In genomic region chr22:41834005-41834975, GRCh38 we compare ENCODE assay signal across 2 cellular contexts.
TF ChIP-seq lines count a peak whose summit lies in the region.

No MANE protein-coding gene starts in this region.

TF ChIP-seq in IMR-90, 13 proteins besides CTCF, POLR2A, EP300 and RAD21:
- TF ChIP-seq MAFK (IDR thresholded peaks at IDR 0.05; ENCODE audit: low read depth, low read length) (no peak), CEBPB (IDR thresholded peaks at IDR 0.05; ENCODE audit: low read depth, low read length) (no peak), BHLHE40 (IDR thresholded peaks at IDR 0.05; ENCODE audit: low read depth, low read length) (no peak), MXI1 (IDR thresholded peaks at IDR 0.05; ENCODE audit: borderline replicate concordance, low read depth, low read length) (no peak), CHD1 (IDR thresholded peaks at IDR 0.05; ENCODE audit: low read depth, low read length) (no peak), RFX5 (IDR thresholded peaks at IDR 0.05; ENCODE audit: low read depth, low read length) (no peak), NFE2L2 (IDR thresholded peaks at IDR 0.05; ENCODE audit: low read depth, low read length) (no peak), FOS (IDR thresholded peaks at IDR 0.05; ENCODE audit: low read depth, low read length) (no peak), RCOR1 (IDR thresholded peaks at IDR 0.05; ENCODE audit: insufficient replicate concordance, low read length) (no peak), USF2 (IDR thresholded peaks at IDR 0.05; ENCODE audit: low read depth, low read length) (no peak), SMC3 (IDR thresholded peaks at IDR 0.05; ENCODE audit: low read depth, low read length) (no peak), ELK1 (IDR thresholded peaks at IDR 0.05; ENCODE audit: borderline replicate concordance, low read depth, low read length) (no peak), MAZ (IDR thresholded peaks at IDR 0.05; ENCODE audit: borderline replicate concordance, low read depth, low read length) (no peak)
TF ChIP-seq in IMR-90: peak in this region for 0.

TF ChIP-seq in GM12878, 131 proteins besides CTCF, POLR2A, EP300 and RAD21:
- TF ChIP-seq RUNX3 (IDR thresholded peaks at IDR 0.05; ENCODE audit: low read length) (peak; percentile 51), NBN (IDR thresholded peaks at IDR 0.05) (0 out of 2 replicates have a peak, but pooled peaks have one; percentile 10), NR2C2 (IDR thresholded peaks at IDR 0.05; ENCODE audit: borderline replicate concordance, control insufficient read depth, insufficient read length, low read depth) (no peak), EZH2 (IDR thresholded peaks at IDR 0.05; ENCODE audit: borderline replicate concordance, control insufficient read depth, low read depth, low read length) (no peak), MLLT1 (IDR thresholded peaks at IDR 0.05) (0 out of 2 replicates have a peak, but pooled peaks have one; percentile 22), ZNF384 (IDR thresholded peaks at IDR 0.05; ENCODE audit: borderline replicate concordance, low read depth, low read length) (no peak)
